In the genomic region with DNA sequence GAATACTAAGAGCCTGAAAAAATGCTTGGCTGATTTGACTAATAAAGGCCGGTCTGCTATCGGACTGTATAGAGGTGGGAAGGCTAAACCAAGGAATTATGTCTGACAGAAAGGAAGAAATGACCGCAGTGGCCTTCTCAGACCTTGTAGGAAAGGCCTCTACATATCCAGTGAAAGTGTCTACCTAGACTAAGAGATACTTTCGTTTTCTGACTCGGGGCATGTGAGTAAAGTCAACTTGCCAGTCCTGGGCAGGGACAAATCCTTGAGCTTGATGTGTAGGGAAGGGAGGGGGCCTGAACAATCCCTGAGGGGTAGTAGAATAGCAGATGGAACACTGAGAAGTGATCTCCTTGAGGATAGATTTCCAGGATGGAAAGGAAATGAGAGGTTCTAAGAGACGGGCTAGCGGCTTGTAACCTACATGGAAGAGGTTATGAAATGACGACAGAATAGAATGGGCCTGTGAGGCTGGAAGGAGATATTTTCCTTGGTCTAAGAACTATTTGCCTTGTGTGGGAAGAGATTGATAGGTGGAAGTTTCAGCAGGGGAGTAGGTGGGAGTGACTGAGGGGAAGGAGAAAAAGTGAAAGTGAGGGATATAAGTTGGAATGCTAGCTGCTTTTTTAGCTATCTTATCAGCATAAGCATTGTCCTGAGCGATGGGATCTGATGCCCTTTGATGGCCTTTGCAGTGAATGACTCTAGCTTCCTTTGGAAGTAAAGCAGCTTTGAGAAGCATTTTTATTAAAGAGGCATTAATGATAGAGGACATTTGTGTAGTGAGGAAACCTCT, we compare ENCODE assay signal across 8 cellular contexts. TPM values are rescaled to one million over a fixed set of nuclear protein-coding genes. Genes with fewer than 3 reads are reported as not detected.
DNase-seq lines count a peak whose midpoint lies in the region; ATAC-seq and TF ChIP-seq lines count a peak whose summit lies in the region.
"Not testable (repeated sequence)": the region's sequence is repeated elsewhere in the genome, so short reads cannot be mapped to it uniquely, and the experiment has no call there.

No MANE protein-coding gene starts in this region.

- not testable (repeated sequence) for H3K9ac ChIP-seq in OCI-LY1 (ENCODE audit: low read length)

- not testable (repeated sequence) for H3K9me3 ChIP-seq in CD4-positive, alpha-beta T cell (ENCODE audit: control insufficient read depth, low read length); OCI-LY1 (ENCODE audit: low read length); breast epithelium; heart right ventricle; mesodermal cell (ENCODE audit: control insufficient read depth, low read length); vagina

- H3K36me3 Mint-ChIP-seq in CD4-positive, alpha-beta T cell (ENCODE audit: low read depth); activated CD4-positive, alpha-beta memory T cell treated with anti-CD3 and anti-CD28 coated beads for 36 hours: not testable (repeated sequence)

- H3K27ac ChIP-seq in CD4-positive, alpha-beta T cell (ENCODE audit: low read depth, low read length): peak overlapping the region; percentile 90
- peak overlapping the region; percentile 90 for H3K27ac ChIP-seq in OCI-LY1 (ENCODE audit: low read depth, low read length, poor library complexity, severe bottlenecking)
- H3K27ac ChIP-seq in breast epithelium: peak overlapping the region; percentile 50 to 72
- H3K27ac ChIP-seq in heart right ventricle: peak overlapping the region in 7 of 10 donors; percentile 2 to 79 (median 63)
- H3K27ac ChIP-seq in mesodermal cell (ENCODE audit: low read depth, low read length, severe bottlenecking): peak overlapping the region; percentile 29
- H3K27ac ChIP-seq in vagina: peak overlapping the region; percentile 13

- not testable (repeated sequence) for H3K79me2 ChIP-seq in OCI-LY1 (ENCODE audit: insufficient read depth, low read length)

- not testable (repeated sequence) for TF ChIP-seq POLR2A in breast epithelium (IDR thresholded peaks at IDR 0.05); vagina (IDR thresholded peaks at IDR 0.05)

- not testable (repeated sequence) for H3K27me3 Mint-ChIP-seq in CD4-positive, alpha-beta T cell; activated CD4-positive, alpha-beta memory T cell treated with anti-CD3 and anti-CD28 coated beads for 36 hours

- not testable (repeated sequence) for H3K27me3 ChIP-seq in CD4-positive, alpha-beta T cell (ENCODE audit: control insufficient read depth, insufficient read depth, low read length); OCI-LY1 (ENCODE audit: insufficient read depth, low read length); breast epithelium; heart right ventricle; vagina

- H3K4me2 ChIP-seq in OCI-LY1 (ENCODE audit: low read length): not testable (repeated sequence)

- H3K27ac Mint-ChIP-seq in CD4-positive, alpha-beta T cell; activated CD4-positive, alpha-beta memory T cell treated with anti-CD3 and anti-CD28 coated beads for 36 hours: not testable (repeated sequence)

- POLR2A ChIA-PET in CD4-positive, alpha-beta T cell (lab: Charles Lee): interaction anchor here (1.0 to 4.1 kb wide), 7 partner anchors 29 to 162 kb away, joined by 3 to 29 read pairs (median 16); partner anchors contain the start of gene CMTM7
- POLR2A ChIA-PET in activated CD4-positive, alpha-beta memory T cell treated with anti-CD3 and anti-CD28 coated beads for 36 hours (lab: Charles Lee): interaction anchor here (1.0 kb wide), 1 partner anchor 23 kb away, joined by 4 read pairs; no protein-coding TSS in a partner anchor

- H3F3A ChIP-seq in OCI-LY1 (ENCODE audit: insufficient read depth, low read length): not testable (repeated sequence)

- H3K36me3 ChIP-seq in OCI-LY1 (ENCODE audit: insufficient read depth, low read length); breast epithelium; heart right ventricle; vagina: not testable (repeated sequence)
- peaks cover 11% of the 10 kb centered on the region for H3K36me3 ChIP-seq in mesodermal cell (ENCODE audit: control insufficient read depth, insufficient read depth, low read length)

- not testable (repeated sequence) for H2AFZ ChIP-seq in OCI-LY1 (ENCODE audit: low read length)

- H3K4me3 ChIP-seq in OCI-LY1 (ENCODE audit: low read depth, low read length, poor library complexity, severe bottlenecking); mesodermal cell (ENCODE audit: extremely low read depth, insufficient read depth, low read length, poor library complexity, severe bottlenecking); vagina: not testable (repeated sequence)
- peak overlapping the region in 1 of 3 donors; percentile 32 for H3K4me3 ChIP-seq in breast epithelium
- peak overlapping the region in 5 of 10 donors; percentile 13 to 31 (median 19) for H3K4me3 ChIP-seq in heart right ventricle

- intact Hi-C loops in CD4-positive, alpha-beta T cell (cut with DNase I, micrococcal nuclease): loop anchor here in 1 of 2 experiments (5.0 kb wide), 1 partner anchor 40 kb away; the partner anchor contains the start of gene CMTM6
- intact Hi-C loops in activated CD4-positive, alpha-beta memory T cell treated with anti-CD3 and anti-CD28 coated beads for 36 hours (cut with micrococcal nuclease); breast epithelium (cut with DNase I; ENCODE audit: low total_unique reads): not testable (repeated sequence)
- intact Hi-C loops in heart right ventricle (cut with DNase I) (loop anchor here in 4 of 10 donors (10.0 kb wide), 2 partner anchors 178 to 288 kb away; no protein-coding TSS in a partner anchor), vagina (cut with DNase I) (loop anchor here (10.0 kb wide), 1 partner anchor 68 kb away; the partner anchor contains the start of gene CMTM7)

- not testable (repeated sequence) for H3K9me2 ChIP-seq in OCI-LY1 (ENCODE audit: low read depth, low read length)

- not testable (repeated sequence) for H3K4me3 Mint-ChIP-seq in CD4-positive, alpha-beta T cell; activated CD4-positive, alpha-beta memory T cell treated with anti-CD3 and anti-CD28 coated beads for 36 hours

- not testable (repeated sequence) for H3K9me3 Mint-ChIP-seq in CD4-positive, alpha-beta T cell; activated CD4-positive, alpha-beta memory T cell treated with anti-CD3 and anti-CD28 coated beads for 36 hours

- not testable (repeated sequence) for TF ChIP-seq CTCF in CD4-positive, alpha-beta T cell (IDR thresholded peaks at IDR 0.05); OCI-LY1 (IDR thresholded peaks at IDR 0.05; ENCODE audit: low read length); breast epithelium (IDR thresholded peaks at IDR 0.05); heart right ventricle (IDR thresholded peaks at IDR 0.05); vagina (IDR thresholded peaks at IDR 0.05)

- CTCF ChIA-PET in CD4-positive, alpha-beta T cell (lab: Charles Lee): interaction anchor here (0.9 kb wide), 1 partner anchor 88 kb away, joined by 4 read pairs; no protein-coding TSS in a partner anchor
- CTCF ChIA-PET in activated CD4-positive, alpha-beta memory T cell treated with anti-CD3 and anti-CD28 coated beads for 36 hours (lab: Charles Lee): interaction anchor here (0.6 to 1.5 kb wide), 2 partner anchors 39 to 88 kb away, joined by 3 to 4 read pairs; no protein-coding TSS in a partner anchor

- H4K20me1 ChIP-seq in OCI-LY1 (ENCODE audit: insufficient read depth, low read length): not testable (repeated sequence)

- not testable (repeated sequence) for ATAC-seq in CD4-positive, alpha-beta T cell (ENCODE audit: poor library complexity); heart right ventricle

- peaks cover 21% of the 10 kb centered on the region for H3K4me1 Mint-ChIP-seq in CD4-positive, alpha-beta T cell (ENCODE audit: low read depth)
- H3K4me1 Mint-ChIP-seq in activated CD4-positive, alpha-beta memory T cell treated with anti-CD3 and anti-CD28 coated beads for 36 hours (ENCODE audit: low read depth): peaks cover 15% of the 10 kb centered on the region

- peak in 1 of 10 experiments; percentile 36 for DNase-seq in CD4-positive, alpha-beta T cell
- DNase-seq in activated CD4-positive, alpha-beta memory T cell treated with anti-CD3 and anti-CD28 coated beads for 36 hours: peak; percentile 28
- DNase-seq in breast epithelium (ENCODE audit: low spot score in 2 of 2); heart right ventricle; vagina (ENCODE audit: extremely low spot score in 2 of 2): not testable (repeated sequence)
- peak; percentile 19 for DNase-seq in stimulated activated CD4-positive, alpha-beta T cell treated with anti-CD3 and anti-CD28 coated beads, Interleukin-4, amount 100 ng/mL, for 24 hours

- H3K4me1 ChIP-seq in OCI-LY1 (ENCODE audit: insufficient read depth, low read length, severe bottlenecking): peaks cover 49% of the 10 kb centered on the region
- not testable (repeated sequence) for H3K4me1 ChIP-seq in breast epithelium
- H3K4me1 ChIP-seq in heart right ventricle: peaks cover 0 to 53% (median 6%) of the 10 kb centered on the region in 9 donors
- peaks cover 12% of the 10 kb centered on the region for H3K4me1 ChIP-seq in mesodermal cell (ENCODE audit: control insufficient read depth, insufficient read depth, low read length, poor library complexity, severe bottlenecking)
- H3K4me1 ChIP-seq in vagina: peaks cover 12% of the 10 kb centered on the region

- 56 to 67% methylated on average over 8 of the region's 9 CpGs for WGBS in heart right ventricle, 2 donors
- 81 to 91% methylated on average over 5 of the region's 9 CpGs for WGBS in mesodermal cell (ENCODE audit: insufficient coverage in 2 of 2), 2 experiments

RNA-seq across cellular contexts. Expression of gene CMTM6, which starts 40.3 kb away (rescaled TPM):
- total RNA-seq in CD4-positive, alpha-beta T cell: 10 to 100 TPM; 36.5 to 37.8 TPM
- total RNA-seq in activated CD4-positive, alpha-beta memory T cell treated with anti-CD3 and anti-CD28 coated beads for 36 hours: 10 to 100 TPM; 87.7 to 89.1 TPM
- 100 to 1,000 TPM in 1 of 3 donors, 10 to 100 TPM in 2; 52.6 to 151 (median 89.5) TPM for total RNA-seq in breast epithelium
- total RNA-seq in heart right ventricle: 10 to 100 TPM in 7 of 10 donors, 1 to 10 TPM in 3; 8.5 to 23.8 (median 11.6) TPM
- polyA plus RNA-seq in heart right ventricle: 1 to 10 TPM; 8.5 to 9.4 TPM
- polyA plus RNA-seq in mesodermal cell (2013, experiment 1 of 2): 54.5 TPM
- polyA plus RNA-seq in mesodermal cell (2013, experiment 2 of 2): 63.4 TPM
- 28.0 TPM for total RNA-seq in vagina

Comparison
In these comparisons a context has a peak if more than half of its experiments do, and no peak if none do; other contexts are left out.
1. H3K27ac ChIP-seq: peak in every context shown above with its lines; median percentile 90 in CD4-positive, alpha-beta T cell; 90 in OCI-LY1; 63 in heart right ventricle; 61 in breast epithelium; 29 in mesodermal cell; 13 in vagina.